9 cellular contexts compared by ENCODE assay signal in the genomic region with DNA sequence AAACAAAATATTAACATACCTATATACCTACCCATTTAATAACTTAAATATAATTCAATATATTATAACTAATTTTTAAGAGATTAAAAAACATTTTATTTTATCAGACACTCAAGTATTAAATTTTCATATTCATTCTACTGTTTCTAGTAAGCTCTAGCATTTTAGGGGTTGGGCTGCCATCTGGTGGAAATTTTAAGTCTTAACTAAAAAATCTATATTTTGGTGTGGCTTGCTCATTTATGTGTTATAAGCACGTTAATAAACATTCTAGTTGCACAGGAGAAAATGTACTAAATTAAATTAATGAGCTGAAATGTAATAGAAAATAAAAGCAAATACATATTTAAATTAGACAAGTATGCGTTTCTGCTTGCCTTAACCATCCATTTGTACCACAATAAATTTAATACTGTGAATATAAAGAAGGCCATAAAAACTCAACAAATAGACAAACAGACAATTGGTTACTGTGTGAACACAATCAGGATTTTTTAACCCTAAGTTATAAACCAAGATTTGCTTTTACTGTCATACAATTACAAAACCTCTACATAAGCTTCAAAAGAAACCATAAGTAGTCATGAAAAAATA.
DNase-seq lines count a peak whose midpoint lies in the region; ATAC-seq and TF ChIP-seq lines count a peak whose summit lies in the region.
"Had no signal": no experiment of that assay in that cellular context is flagged by ENCODE, and none has a peak within 500 bp of the region (broad histone marks: within the 10 kb centered on the region; RNA-seq: fewer than 3 reads in every experiment).

No MANE protein-coding gene starts in this region.

- POLR2A ChIA-PET in activated CD4-positive, alpha-beta memory T cell treated with anti-CD3 and anti-CD28 coated beads for 36 hours (lab: Charles Lee), result no interaction called here

- H3K4me1 Mint-ChIP-seq in activated naive CD8-positive, alpha-beta T cell treated with anti-CD3 and anti-CD28 coated beads, Interleukin-2, amount 50 U/mL, for 24 hours, result no peaks in the 10 kb centered on the region
- H3K4me1 Mint-ChIP-seq in activated naive CD8-positive, alpha-beta T cell treated with anti-CD3 and anti-CD28 coated beads for 36 hours, result no peaks in the 10 kb centered on the region
- no peaks in the 10 kb centered on the region for H3K4me1 Mint-ChIP-seq in neural crest cell
- no peaks in the 10 kb centered on the region for H3K4me1 Mint-ChIP-seq in activated CD4-positive, alpha-beta memory T cell treated with anti-CD3 and anti-CD28 coated beads for 36 hours (ENCODE audit: low read depth)

- 15% methylated on average over 2 of the region's 2 CpGs for WGBS in ovary, 3 donors

- H3K27me3 ChIP-seq in ovary, result no peaks in the 10 kb centered on the region
- H3K27me3 ChIP-seq: BLaER1 treated with 17β-estradiol and CSF1 and Interleukin-3, amounts not matched to agents 10 nM and 100 nM had no signal

- intact Hi-C loops in ovary (cut with DNase I), result no loop called here
- intact Hi-C loops in activated CD4-positive, alpha-beta memory T cell treated with anti-CD3 and anti-CD28 coated beads for 36 hours (cut with micrococcal nuclease), result loop anchor here (10.0 kb wide), 1 partner anchor 422 kb away; no protein-coding TSS in a partner anchor

- H3K27ac ChIP-seq in ovary, result no peak overlapping the region
- H3K27ac ChIP-seq: BLaER1 treated with 17β-estradiol and CSF1 and Interleukin-3, amounts not matched to agents 10 nM and 100 nM had no signal

- H3K9me3 Mint-ChIP-seq in activated naive CD8-positive, alpha-beta T cell treated with anti-CD3 and anti-CD28 coated beads, Interleukin-2, amount 50 U/mL, for 24 hours, result peaks cover 4% of the 10 kb centered on the region
- no peaks in the 10 kb centered on the region for H3K9me3 Mint-ChIP-seq in activated naive CD8-positive, alpha-beta T cell treated with anti-CD3 and anti-CD28 coated beads for 36 hours
- no peaks in the 10 kb centered on the region for H3K9me3 Mint-ChIP-seq in neural crest cell
- peaks cover 4% of the 10 kb centered on the region for H3K9me3 Mint-ChIP-seq in activated CD4-positive, alpha-beta memory T cell treated with anti-CD3 and anti-CD28 coated beads for 36 hours

- no peaks in the 10 kb centered on the region for H3K4me1 ChIP-seq in ovary (ENCODE audit: insufficient read depth)

- no peaks in the 10 kb centered on the region for H3K9me3 ChIP-seq in ovary
- H3K9me3 ChIP-seq: BLaER1 treated with 17β-estradiol and CSF1 and Interleukin-3, amounts not matched to agents 10 nM and 100 nM had no signal

- H3K36me3 Mint-ChIP-seq in activated naive CD8-positive, alpha-beta T cell treated with anti-CD3 and anti-CD28 coated beads, Interleukin-2, amount 50 U/mL, for 24 hours (ENCODE audit: low read depth), result no peaks in the 10 kb centered on the region
- no peaks in the 10 kb centered on the region for H3K36me3 Mint-ChIP-seq in activated naive CD8-positive, alpha-beta T cell treated with anti-CD3 and anti-CD28 coated beads for 36 hours
- no peaks in the 10 kb centered on the region for H3K36me3 Mint-ChIP-seq in neural crest cell (ENCODE audit: low read depth)
- no peaks in the 10 kb centered on the region for H3K36me3 Mint-ChIP-seq in activated CD4-positive, alpha-beta memory T cell treated with anti-CD3 and anti-CD28 coated beads for 36 hours

- TF ChIP-seq EP300 in ovary (IDR thresholded peaks at IDR 0.05), result no peak

- ATAC-seq in activated naive CD8-positive, alpha-beta T cell treated with anti-CD3 and anti-CD28 coated beads, Interleukin-2, amount 50 U/mL, for 24 hours, result no peak

- no peak overlapping the region for H3K4me3 ChIP-seq in ovary
- H3K4me3 ChIP-seq: BLaER1 treated with 17β-estradiol and CSF1 and Interleukin-3, amounts not matched to agents 10 nM and 100 nM had no signal

- no peaks in the 10 kb centered on the region for H3K27me3 Mint-ChIP-seq in activated naive CD8-positive, alpha-beta T cell treated with anti-CD3 and anti-CD28 coated beads, Interleukin-2, amount 50 U/mL, for 24 hours
- no peaks in the 10 kb centered on the region for H3K27me3 Mint-ChIP-seq in activated naive CD8-positive, alpha-beta T cell treated with anti-CD3 and anti-CD28 coated beads for 36 hours
- no peaks in the 10 kb centered on the region for H3K27me3 Mint-ChIP-seq in neural crest cell (ENCODE audit: low read depth)
- no peaks in the 10 kb centered on the region for H3K27me3 Mint-ChIP-seq in activated CD4-positive, alpha-beta memory T cell treated with anti-CD3 and anti-CD28 coated beads for 36 hours

- CTCF ChIA-PET in activated CD4-positive, alpha-beta memory T cell treated with anti-CD3 and anti-CD28 coated beads for 36 hours (lab: Charles Lee), result interaction anchor here (1.0 kb wide), 1 partner anchor 421 kb away, joined by 3 read pairs; no protein-coding TSS in a partner anchor

- H3K36me3 ChIP-seq in ovary, result no peaks in the 10 kb centered on the region
- H3K36me3 ChIP-seq: BLaER1 treated with 17β-estradiol and CSF1 and Interleukin-3, amounts not matched to agents 10 nM and 100 nM had no signal

- peak; percentile 2 for DNase-seq in activated naive CD8-positive, alpha-beta T cell treated with anti-CD3 and anti-CD28 coated beads, Interleukin-2, amount 50 U/mL, for 24 hours
- DNase-seq in activated naive CD8-positive, alpha-beta T cell treated with anti-CD3 and anti-CD28 coated beads for 36 hours, result no peak
- peak; percentile 49 for DNase-seq in NCI-H774 (lab: John Stamatoyannopoulos, UW)
- peak; percentile 6 for DNase-seq in brain pericyte (ENCODE audit: low read depth, low spot score)
- peak; percentile 5 for DNase-seq in neural crest cell (ENCODE audit: low read depth, low spot score)
- DNase-seq in stimulated activated CD4-positive, alpha-beta T cell treated with anti-CD3 and anti-CD28 coated beads, Interleukin-12 subunit alpha, Interleukin-12 subunit beta, amount 100 ng/mL, for 4 hours, result no peak
- DNase-seq in ovary, result no peak
- DNase-seq in activated CD4-positive, alpha-beta memory T cell treated with anti-CD3 and anti-CD28 coated beads for 36 hours, result no peak

- no peak overlapping the region for H3K4me3 Mint-ChIP-seq in activated naive CD8-positive, alpha-beta T cell treated with anti-CD3 and anti-CD28 coated beads, Interleukin-2, amount 50 U/mL, for 24 hours
- H3K4me3 Mint-ChIP-seq in activated naive CD8-positive, alpha-beta T cell treated with anti-CD3 and anti-CD28 coated beads for 36 hours, result no peak overlapping the region
- H3K4me3 Mint-ChIP-seq in neural crest cell, result no peak overlapping the region
- H3K4me3 Mint-ChIP-seq in activated CD4-positive, alpha-beta memory T cell treated with anti-CD3 and anti-CD28 coated beads for 36 hours, result no peak overlapping the region

- TF ChIP-seq POLR2A in ovary (IDR thresholded peaks at IDR 0.05), result no peak

- TF ChIP-seq CTCF in neural crest cell (conservative IDR thresholded peaks at IDR 0.05) (peak; percentile 84), ovary (IDR thresholded peaks at IDR 0.05) (no peak)

- no peak overlapping the region for H3K27ac Mint-ChIP-seq in activated naive CD8-positive, alpha-beta T cell treated with anti-CD3 and anti-CD28 coated beads, Interleukin-2, amount 50 U/mL, for 24 hours
- H3K27ac Mint-ChIP-seq in activated naive CD8-positive, alpha-beta T cell treated with anti-CD3 and anti-CD28 coated beads for 36 hours, result no peak overlapping the region
- no peak overlapping the region for H3K27ac Mint-ChIP-seq in neural crest cell (ENCODE audit: unreplicated experiment)
- no peak overlapping the region for H3K27ac Mint-ChIP-seq in activated CD4-positive, alpha-beta memory T cell treated with anti-CD3 and anti-CD28 coated beads for 36 hours

Comparison
In these comparisons a context has a peak if more than half of its experiments do, and no peak if none do; other contexts are left out.
1. DNase-seq: peak in activated naive CD8-positive, alpha-beta T cell treated with anti-CD3 and anti-CD28 coated beads, Interleukin-2, amount 50 U/mL, for 24 hours (single experiment), NCI-H774 (single experiment), brain pericyte (single experiment) and neural crest cell (single experiment); none in activated naive CD8-positive, alpha-beta T cell treated with anti-CD3 and anti-CD28 coated beads for 36 hours (single experiment), stimulated activated CD4-positive, alpha-beta T cell treated with anti-CD3 and anti-CD28 coated beads, Interleukin-12 subunit alpha, Interleukin-12 subunit beta, amount 100 ng/mL, for 4 hours (single experiment), ovary (0 of 5) and activated CD4-positive, alpha-beta memory T cell treated with anti-CD3 and anti-CD28 coated beads for 36 hours (single experiment).